17 cellular contexts compared by ENCODE assay signal in the genomic region with DNA sequence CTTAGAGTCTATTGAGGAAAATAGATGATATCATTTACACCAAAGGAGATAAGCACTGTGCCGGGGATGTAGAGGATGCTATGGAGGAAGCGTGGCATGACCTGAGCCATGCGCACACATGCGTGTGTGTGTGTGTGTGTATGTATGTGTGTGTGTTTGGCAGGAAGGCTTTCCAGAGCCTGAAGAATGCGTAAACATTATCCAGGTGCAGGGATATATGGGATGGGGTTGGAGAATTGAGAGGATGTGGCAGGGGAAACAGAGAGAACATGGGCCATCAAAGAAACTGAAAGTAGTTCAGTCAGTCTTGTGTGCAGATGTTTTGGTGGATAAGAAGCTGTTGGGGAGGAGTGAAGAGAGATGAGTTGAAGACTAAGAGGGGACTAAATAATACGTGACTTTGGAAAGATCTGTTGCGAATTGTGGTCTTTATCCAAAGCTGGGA. TPM values are rescaled to one million over a fixed set of nuclear protein-coding genes. Genes with fewer than 3 reads are reported as not detected.
DNase-seq lines count a peak whose midpoint lies in the region; ATAC-seq and TF ChIP-seq lines count a peak whose summit lies in the region.
"Had no signal": no experiment of that assay in that cellular context is flagged by ENCODE, and none has a peak within 500 bp of the region (broad histone marks: within the 10 kb centered on the region; RNA-seq: fewer than 3 reads in every experiment).

No MANE protein-coding gene starts in this region.

- no peaks in the 10 kb centered on the region for H3K36me3 ChIP-seq in upper lobe of right lung
- H3K36me3 ChIP-seq: upper lobe of left lung had no signal

- DNase-seq in natural killer cell = no peak
- DNase-seq in natural killer cell treated with Interleukin-12 subunit alpha and Interleukin-12 subunit beta and Interleukin-15 and Interleukin-18, amount 100 ng/mL, for 72 hours (ENCODE audit: low spot score) = no peak
- DNase-seq in OCI-M1 (lab: John Stamatoyannopoulos, UW) = peak; percentile 94
- DNase-seq in dermis microvascular lymphatic vessel endothelial cell (ENCODE audit: low read depth in 2 of 2) = peak; percentile 82 to 88
- DNase-seq in upper lobe of right lung = no peak
- DNase-seq in NCI-H2107 treated with DMSO at 0.1 percent for 48 hours (lab: John Stamatoyannopoulos, UW; ENCODE audit: unreplicated experiment) = no peak
- DNase-seq in Right ventricle myocardium inferior (ENCODE audit: missing footprints) = no peak
- DNase-seq in DMS79 treated with DMSO at 0.1 percent for 48 hours (lab: John Stamatoyannopoulos, UW) = no peak
- DNase-seq: activated CD8-positive, alpha-beta memory T cell treated with anti-CD3 and anti-CD28 coated beads, Interleukin-2, amount 50 U/mL, for 4 hours; activated naive CD8-positive, alpha-beta T cell treated with anti-CD3 and anti-CD28 coated beads, Interleukin-2, amount 50 U/mL, for 24 hours; HCEC 1CT; NCI-H1092 treated with DMSO at 0.1 percent for 48 hours; NCI-H446; T1000; upper lobe of left lung had no signal

- H3K27me3 Mint-ChIP-seq in natural killer cell (ENCODE audit: low read depth in 2 of 2) = no peaks in the 10 kb centered on the region
- H3K27me3 Mint-ChIP-seq in natural killer cell treated with Interleukin-12 subunit alpha and Interleukin-12 subunit beta and Interleukin-15 and Interleukin-18, amount 100 ng/mL, for 72 hours = no peaks in the 10 kb centered on the region
- H3K27me3 Mint-ChIP-seq: stimulated activated memory B cell treated with anti-CD40 and anti-IgM and Interleukin-4, amounts not matched to agents 10 μg/mL and 1 μg/mL and 100 μg/mL, for 72 hours had no signal

- TF ChIP-seq CTCF in natural killer cell (IDR thresholded peaks at IDR 0.05) (no peak), upper lobe of right lung (IDR thresholded peaks at IDR 0.05) (no peak)

- ATAC-seq in natural killer cell (peak in 2 of 3 donors; percentile 19 to 43), upper lobe of right lung (no peak), Right ventricle myocardium inferior (no peak)
- ATAC-seq in natural killer cell treated with Interleukin-12 subunit alpha and Interleukin-12 subunit beta and Interleukin-15 and Interleukin-18, amount 100 ng/mL, for 72 hours = no peak
- ATAC-seq: activated naive CD8-positive, alpha-beta T cell treated with anti-CD3 and anti-CD28 coated beads, Interleukin-2, amount 50 U/mL, for 24 hours; stimulated activated memory B cell treated with anti-CD40 and anti-IgM and Interleukin-4, amounts not matched to agents 10 μg/mL and 1 μg/mL and 100 μg/mL, for 72 hours had no signal

- H3K27ac Mint-ChIP-seq in natural killer cell = no peak overlapping the region
- H3K27ac Mint-ChIP-seq in natural killer cell treated with Interleukin-12 subunit alpha and Interleukin-12 subunit beta and Interleukin-15 and Interleukin-18, amount 100 ng/mL, for 72 hours = no peak overlapping the region
- H3K27ac Mint-ChIP-seq: activated naive CD8-positive, alpha-beta T cell treated with anti-CD3 and anti-CD28 coated beads, Interleukin-2, amount 50 U/mL, for 24 hours; mesothelial cell of epicardium; stimulated activated memory B cell treated with anti-CD40 and anti-IgM and Interleukin-4, amounts not matched to agents 10 μg/mL and 1 μg/mL and 100 μg/mL, for 72 hours had no signal

- H3K36me3 Mint-ChIP-seq in natural killer cell = no peaks in the 10 kb centered on the region
- peaks cover 20% of the 10 kb centered on the region for H3K36me3 Mint-ChIP-seq in natural killer cell treated with Interleukin-12 subunit alpha and Interleukin-12 subunit beta and Interleukin-15 and Interleukin-18, amount 100 ng/mL, for 72 hours
- H3K36me3 Mint-ChIP-seq: mesothelial cell of epicardium; stimulated activated memory B cell treated with anti-CD40 and anti-IgM and Interleukin-4, amounts not matched to agents 10 μg/mL and 1 μg/mL and 100 μg/mL, for 72 hours had no signal

- H3K4me3 Mint-ChIP-seq in natural killer cell = no peak overlapping the region
- H3K4me3 Mint-ChIP-seq in natural killer cell treated with Interleukin-12 subunit alpha and Interleukin-12 subunit beta and Interleukin-15 and Interleukin-18, amount 100 ng/mL, for 72 hours = no peak overlapping the region
- H3K4me3 Mint-ChIP-seq: activated naive CD8-positive, alpha-beta T cell treated with anti-CD3 and anti-CD28 coated beads, Interleukin-2, amount 50 U/mL, for 24 hours; mesothelial cell of epicardium; stimulated activated memory B cell treated with anti-CD40 and anti-IgM and Interleukin-4, amounts not matched to agents 10 μg/mL and 1 μg/mL and 100 μg/mL, for 72 hours had no signal

- H3K9me3 Mint-ChIP-seq in natural killer cell = no peaks in the 10 kb centered on the region
- H3K9me3 Mint-ChIP-seq in natural killer cell treated with Interleukin-12 subunit alpha and Interleukin-12 subunit beta and Interleukin-15 and Interleukin-18, amount 100 ng/mL, for 72 hours = no peaks in the 10 kb centered on the region
- H3K9me3 Mint-ChIP-seq: mesothelial cell of epicardium; stimulated activated memory B cell treated with anti-CD40 and anti-IgM and Interleukin-4, amounts not matched to agents 10 μg/mL and 1 μg/mL and 100 μg/mL, for 72 hours had no signal

- peaks cover 8% of the 10 kb centered on the region for H3K4me1 ChIP-seq in upper lobe of right lung

- no peak overlapping the region for H3K27ac ChIP-seq in upper lobe of right lung

- H3K27me3 ChIP-seq in upper lobe of right lung = no peaks in the 10 kb centered on the region

- H3K9me3 ChIP-seq in upper lobe of right lung = no peaks in the 10 kb centered on the region
- H3K9me3 ChIP-seq: upper lobe of left lung had no signal

- peak overlapping the region; percentile 14 for H3K4me3 ChIP-seq in upper lobe of right lung

- peaks cover 19 to 26% of the 10 kb centered on the region in 2 donors for H3K4me1 Mint-ChIP-seq in natural killer cell
- peaks cover 28% of the 10 kb centered on the region in 2 donors for H3K4me1 Mint-ChIP-seq in natural killer cell treated with Interleukin-12 subunit alpha and Interleukin-12 subunit beta and Interleukin-15 and Interleukin-18, amount 100 ng/mL, for 72 hours (ENCODE audit: low read depth in 2 of 2)

- intact Hi-C loops in natural killer cell (cut with micrococcal nuclease) (no loop called here), upper lobe of right lung (cut with DNase I) (no loop called here), Right ventricle myocardium inferior (cut with DNase I) (no loop called here)

RNA-seq across cellular contexts. Expression of a gene that starts 9.3 kb away (rescaled TPM):
- total RNA-seq in natural killer cell (10 to 100 TPM; 49.1 to 91.6 (median 86.2) TPM), dermis microvascular lymphatic vessel endothelial cell (55.8 and 118 TPM in 2 replicates), upper lobe of right lung (98.6 TPM), Right ventricle myocardium inferior (35.5 TPM)
- total RNA-seq in natural killer cell treated with Interleukin-12 subunit alpha and Interleukin-12 subunit beta and Interleukin-15 and Interleukin-18, amount 100 ng/mL, for 72 hours = 100 to 1,000 TPM; 145 to 252 TPM

Comparison
In these comparisons a context has a peak if more than half of its experiments do, and no peak if none do; other contexts are left out.
1. ATAC-seq: peak in natural killer cell (2 of 3); none in natural killer cell treated with Interleukin-12 subunit alpha and Interleukin-12 subunit beta and Interleukin-15 and Interleukin-18, amount 100 ng/mL, for 72 hours (0 of 2), upper lobe of right lung (single experiment) and Right ventricle myocardium inferior (single experiment).
2. DNase-seq: peak in OCI-M1 (single experiment) and dermis microvascular lymphatic vessel endothelial cell (2 of 2); none in natural killer cell (single experiment), natural killer cell treated with Interleukin-12 subunit alpha and Interleukin-12 subunit beta and Interleukin-15 and Interleukin-18, amount 100 ng/mL, for 72 hours (single experiment), upper lobe of right lung (single experiment), NCI-H2107 treated with DMSO at 0.1 percent for 48 hours (single experiment), Right ventricle myocardium inferior (single experiment) and DMS79 treated with DMSO at 0.1 percent for 48 hours (single experiment).